1 cellular context compared by ENCODE assay signal in genomic region chr5:141757402-141757801, GRCh38.
TF ChIP-seq lines count a peak whose summit lies in the region.

No MANE protein-coding gene starts in this region.

TF ChIP-seq in IMR-90, 13 proteins besides CTCF, POLR2A, EP300 and RAD21 (continued from another document):
- TF ChIP-seq SMC3 (IDR thresholded peaks at IDR 0.05; ENCODE audit: low read depth, low read length), result peak; percentile 58
